Comparison of ENCODE assay signal across 22 cellular contexts in genomic region chr3:46564190-46565112, GRCh38. TPM values are rescaled to one million over a fixed set of nuclear protein-coding genes. Genes with fewer than 3 reads are reported as not detected.
DNase-seq lines count a peak whose midpoint lies in the region; ATAC-seq and TF ChIP-seq lines count a peak whose summit lies in the region.
"Had no signal": no experiment of that assay in that cellular context is flagged by ENCODE, and none has a peak within 500 bp of the region (broad histone marks: within the 10 kb centered on the region; RNA-seq: fewer than 3 reads in every experiment).

No MANE protein-coding gene starts in this region.

- H3K4me3 Mint-ChIP-seq in naive thymus-derived CD4-positive, alpha-beta T cell: peak overlapping the region in 7 of 10 donors; percentile 38 to 86 (median 74)
- no peak overlapping the region for H3K4me3 Mint-ChIP-seq in chondrocyte (ENCODE audit: unreplicated experiment)

- H3K9me3 Mint-ChIP-seq in naive thymus-derived CD4-positive, alpha-beta T cell: peaks cover 0 to 2% (median 0%) of the 10 kb centered on the region in 11 donors
- H3K9me3 Mint-ChIP-seq in chondrocyte (ENCODE audit: low read depth): peaks cover 9% of the 10 kb centered on the region

- no peak for ATAC-seq in naive thymus-derived CD4-positive, alpha-beta T cell
- ATAC-seq in HG02588 (IDR thresholded peaks at IDR 0.05; ENCODE audit: unreplicated experiment): no peak

- peak overlapping the region in 2 of 9 donors; percentile 64 to 79 for H3K27ac Mint-ChIP-seq in naive thymus-derived CD4-positive, alpha-beta T cell
- no peak overlapping the region for H3K27ac Mint-ChIP-seq in chondrocyte (ENCODE audit: unreplicated experiment)

- H3K4me3 ChIP-seq in fibroblast of the aortic adventitia (ENCODE audit: low read depth, low read length): peak overlapping the region; percentile 85
- no peak overlapping the region for H3K4me3 ChIP-seq in naive thymus-derived CD4-positive, alpha-beta T cell (ENCODE audit: low read length)
- H3K4me3 ChIP-seq: PC-9, thoracic aorta had no signal

- CTCF ChIA-PET in naive thymus-derived CD4-positive, alpha-beta T cell (lab: Charles Lee): interaction anchor here (0.7 to 1.4 kb wide), 3 partner anchors 75 to 851 kb away, joined by 3 to 6 read pairs (median 3); no protein-coding TSS in a partner anchor

- H3K4me1 Mint-ChIP-seq in naive thymus-derived CD4-positive, alpha-beta T cell: peaks cover 8 to 18% (median 15%) of the 10 kb centered on the region in 7 donors
- H3K4me1 Mint-ChIP-seq in chondrocyte (ENCODE audit: low read depth): peaks cover 23% of the 10 kb centered on the region

- POLR2A ChIA-PET in naive thymus-derived CD4-positive, alpha-beta T cell (lab: Charles Lee): no interaction called here

- TF ChIP-seq CTCF in fibroblast of the aortic adventitia (IDR thresholded peaks at IDR 0.05; ENCODE audit: insufficient read depth, low read length) (no peak), chondrocyte (IDR thresholded peaks at IDR 0.05) (no peak)

- no peaks in the 10 kb centered on the region for H3K36me3 ChIP-seq in naive thymus-derived CD4-positive, alpha-beta T cell (ENCODE audit: control insufficient read depth in 2 of 3, insufficient read depth in 3 of 3, low read length in 3 of 3)
- H3K36me3 ChIP-seq: thoracic aorta, WERI-Rb-1 had no signal

- H3K27ac ChIP-seq in naive thymus-derived CD4-positive, alpha-beta T cell (ENCODE audit: low read depth, low read length): no peak overlapping the region
- H3K27ac ChIP-seq: 22Rv1, PC-9, thoracic aorta, WERI-Rb-1 had no signal

- H3K27me3 ChIP-seq in naive thymus-derived CD4-positive, alpha-beta T cell (ENCODE audit: control insufficient read depth in 2 of 2, insufficient read depth in 2 of 2, low read length in 2 of 2): no peaks in the 10 kb centered on the region

- intact Hi-C loops in naive thymus-derived CD4-positive, alpha-beta T cell (cut with micrococcal nuclease): no loop called here

- DNase-seq in NCI-H2029 (lab: John Stamatoyannopoulos, UW) (peak; percentile 11), NCI-H2029 treated with DMSO at 0.1 percent for 48 hours (lab: John Stamatoyannopoulos, UW) (no peak), fibroblast of the aortic adventitia (ENCODE audit: low read depth) (peak; percentile 54), DMS79 (lab: John Stamatoyannopoulos, UW) (no peak), cerebellar nuclear complex (lab: John Stamatoyannopoulos, UW) (no peak), chondrocyte (ENCODE audit: low spot score) (no peak)
- DNase-seq in naive thymus-derived CD4-positive, alpha-beta T cell: no peak
- DNase-seq: activated effector memory CD4-positive, alpha-beta T cell treated with Interleukin-2 at 50 U/mL for 16 hours; amygdala; cortex of kidney; erythroblast; H9; head of caudate nucleus; MM.1S; PC-9; stimulated activated CD4-positive, alpha-beta T cell treated with anti-CD3 and anti-CD28 coated beads, Interleukin-4, amount 100 ng/mL, for 1 hour had no signal

- H3K36me3 Mint-ChIP-seq in naive thymus-derived CD4-positive, alpha-beta T cell: peaks cover 0 to 3% (median 0%) of the 10 kb centered on the region in 5 donors
- H3K36me3 Mint-ChIP-seq in chondrocyte (ENCODE audit: low read depth): peaks cover 1% of the 10 kb centered on the region

- no peaks in the 10 kb centered on the region for H3K9me3 ChIP-seq in naive thymus-derived CD4-positive, alpha-beta T cell (ENCODE audit: control insufficient read depth in 2 of 3, low read length in 3 of 3)
- H3K9me3 ChIP-seq: thoracic aorta had no signal

- H3K27me3 Mint-ChIP-seq in naive thymus-derived CD4-positive, alpha-beta T cell: peaks cover 15 to 65% (median 24%) of the 10 kb centered on the region in 5 donors
- H3K27me3 Mint-ChIP-seq in chondrocyte (ENCODE audit: low read depth): peaks cover 2% of the 10 kb centered on the region

- peaks cover 0 to 11% of the 10 kb centered on the region in 2 donors for H3K4me1 ChIP-seq in naive thymus-derived CD4-positive, alpha-beta T cell (ENCODE audit: control insufficient read depth in 2 of 2, insufficient read depth in 2 of 2, low read length in 2 of 2)

RNA-seq across cellular contexts. Expression of gene LRRC2, which starts 1.7 kb away (rescaled TPM):
- 7.9 and 10.1 TPM in 2 replicates for total RNA-seq in fibroblast of the aortic adventitia (ENCODE audit: low replicate concordance)
- under 1 TPM in 4 of 5 experiments, not detected in 1; 0.10 to 0.35 (median 0.22) TPM for total RNA-seq in naive thymus-derived CD4-positive, alpha-beta T cell
- under 1 TPM in 1 of 2 donors, not detected in 1; 0.48 TPM for polyA plus RNA-seq in naive thymus-derived CD4-positive, alpha-beta T cell
- total RNA-seq in chondrocyte: 0.46 to 2.2 TPM (median 1.9 TPM) in 3 replicates

RNA-seq across cellular contexts. Expression of gene FAM240A, which starts 47.9 kb away (rescaled TPM):
- total RNA-seq in fibroblast of the aortic adventitia (ENCODE audit: low replicate concordance): not detected in 2 replicates
- total RNA-seq in naive thymus-derived CD4-positive, alpha-beta T cell: not detected
- not detected for polyA plus RNA-seq in naive thymus-derived CD4-positive, alpha-beta T cell
- not detected in 3 replicates for total RNA-seq in chondrocyte
- total RNA-seq: kidney epithelial cell, PC-9, renal cortical epithelial cell, thoracic aorta had no signal

Comparison
In these comparisons a context has a peak if more than half of its experiments do, and no peak if none do; other contexts are left out.
1. DNase-seq: peak in NCI-H2029 (single experiment) and fibroblast of the aortic adventitia (single experiment); none in NCI-H2029 treated with DMSO at 0.1 percent for 48 hours (single experiment), naive thymus-derived CD4-positive, alpha-beta T cell (0 of 9), DMS79 (single experiment), cerebellar nuclear complex (0 of 2) and chondrocyte (single experiment).